1 cellular context compared by ENCODE assay signal in the genomic region with DNA sequence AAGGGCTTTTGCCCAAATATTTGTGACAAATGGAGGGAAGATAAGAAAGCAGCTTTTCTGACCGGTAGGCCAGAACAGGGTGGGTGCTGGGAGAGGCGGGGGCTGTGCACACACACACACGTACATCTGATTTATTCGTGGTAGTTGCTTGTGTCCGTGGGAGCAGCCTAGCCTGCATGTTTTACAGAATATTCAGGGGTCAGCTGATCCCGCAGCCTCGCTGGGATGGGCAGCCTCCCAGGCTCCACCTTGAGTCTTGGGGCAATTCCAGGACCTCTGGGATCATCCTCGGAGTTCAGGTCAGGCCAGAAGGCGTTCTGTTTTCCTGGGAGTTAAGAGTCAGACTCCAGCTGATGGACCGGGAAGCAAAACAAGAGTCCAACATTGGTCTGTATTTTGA.
TF ChIP-seq lines count a peak whose summit lies in the region.

No MANE protein-coding gene starts in this region.

TF ChIP-seq in GM23338, 12 proteins besides CTCF, POLR2A, EP300 and RAD21 (continued from another document):
- no peak for TF ChIP-seq EZH2phosphoT487 (IDR thresholded peaks at IDR 0.05; ENCODE audit: unreplicated experiment)
- TF ChIP-seq, protein P1, sequence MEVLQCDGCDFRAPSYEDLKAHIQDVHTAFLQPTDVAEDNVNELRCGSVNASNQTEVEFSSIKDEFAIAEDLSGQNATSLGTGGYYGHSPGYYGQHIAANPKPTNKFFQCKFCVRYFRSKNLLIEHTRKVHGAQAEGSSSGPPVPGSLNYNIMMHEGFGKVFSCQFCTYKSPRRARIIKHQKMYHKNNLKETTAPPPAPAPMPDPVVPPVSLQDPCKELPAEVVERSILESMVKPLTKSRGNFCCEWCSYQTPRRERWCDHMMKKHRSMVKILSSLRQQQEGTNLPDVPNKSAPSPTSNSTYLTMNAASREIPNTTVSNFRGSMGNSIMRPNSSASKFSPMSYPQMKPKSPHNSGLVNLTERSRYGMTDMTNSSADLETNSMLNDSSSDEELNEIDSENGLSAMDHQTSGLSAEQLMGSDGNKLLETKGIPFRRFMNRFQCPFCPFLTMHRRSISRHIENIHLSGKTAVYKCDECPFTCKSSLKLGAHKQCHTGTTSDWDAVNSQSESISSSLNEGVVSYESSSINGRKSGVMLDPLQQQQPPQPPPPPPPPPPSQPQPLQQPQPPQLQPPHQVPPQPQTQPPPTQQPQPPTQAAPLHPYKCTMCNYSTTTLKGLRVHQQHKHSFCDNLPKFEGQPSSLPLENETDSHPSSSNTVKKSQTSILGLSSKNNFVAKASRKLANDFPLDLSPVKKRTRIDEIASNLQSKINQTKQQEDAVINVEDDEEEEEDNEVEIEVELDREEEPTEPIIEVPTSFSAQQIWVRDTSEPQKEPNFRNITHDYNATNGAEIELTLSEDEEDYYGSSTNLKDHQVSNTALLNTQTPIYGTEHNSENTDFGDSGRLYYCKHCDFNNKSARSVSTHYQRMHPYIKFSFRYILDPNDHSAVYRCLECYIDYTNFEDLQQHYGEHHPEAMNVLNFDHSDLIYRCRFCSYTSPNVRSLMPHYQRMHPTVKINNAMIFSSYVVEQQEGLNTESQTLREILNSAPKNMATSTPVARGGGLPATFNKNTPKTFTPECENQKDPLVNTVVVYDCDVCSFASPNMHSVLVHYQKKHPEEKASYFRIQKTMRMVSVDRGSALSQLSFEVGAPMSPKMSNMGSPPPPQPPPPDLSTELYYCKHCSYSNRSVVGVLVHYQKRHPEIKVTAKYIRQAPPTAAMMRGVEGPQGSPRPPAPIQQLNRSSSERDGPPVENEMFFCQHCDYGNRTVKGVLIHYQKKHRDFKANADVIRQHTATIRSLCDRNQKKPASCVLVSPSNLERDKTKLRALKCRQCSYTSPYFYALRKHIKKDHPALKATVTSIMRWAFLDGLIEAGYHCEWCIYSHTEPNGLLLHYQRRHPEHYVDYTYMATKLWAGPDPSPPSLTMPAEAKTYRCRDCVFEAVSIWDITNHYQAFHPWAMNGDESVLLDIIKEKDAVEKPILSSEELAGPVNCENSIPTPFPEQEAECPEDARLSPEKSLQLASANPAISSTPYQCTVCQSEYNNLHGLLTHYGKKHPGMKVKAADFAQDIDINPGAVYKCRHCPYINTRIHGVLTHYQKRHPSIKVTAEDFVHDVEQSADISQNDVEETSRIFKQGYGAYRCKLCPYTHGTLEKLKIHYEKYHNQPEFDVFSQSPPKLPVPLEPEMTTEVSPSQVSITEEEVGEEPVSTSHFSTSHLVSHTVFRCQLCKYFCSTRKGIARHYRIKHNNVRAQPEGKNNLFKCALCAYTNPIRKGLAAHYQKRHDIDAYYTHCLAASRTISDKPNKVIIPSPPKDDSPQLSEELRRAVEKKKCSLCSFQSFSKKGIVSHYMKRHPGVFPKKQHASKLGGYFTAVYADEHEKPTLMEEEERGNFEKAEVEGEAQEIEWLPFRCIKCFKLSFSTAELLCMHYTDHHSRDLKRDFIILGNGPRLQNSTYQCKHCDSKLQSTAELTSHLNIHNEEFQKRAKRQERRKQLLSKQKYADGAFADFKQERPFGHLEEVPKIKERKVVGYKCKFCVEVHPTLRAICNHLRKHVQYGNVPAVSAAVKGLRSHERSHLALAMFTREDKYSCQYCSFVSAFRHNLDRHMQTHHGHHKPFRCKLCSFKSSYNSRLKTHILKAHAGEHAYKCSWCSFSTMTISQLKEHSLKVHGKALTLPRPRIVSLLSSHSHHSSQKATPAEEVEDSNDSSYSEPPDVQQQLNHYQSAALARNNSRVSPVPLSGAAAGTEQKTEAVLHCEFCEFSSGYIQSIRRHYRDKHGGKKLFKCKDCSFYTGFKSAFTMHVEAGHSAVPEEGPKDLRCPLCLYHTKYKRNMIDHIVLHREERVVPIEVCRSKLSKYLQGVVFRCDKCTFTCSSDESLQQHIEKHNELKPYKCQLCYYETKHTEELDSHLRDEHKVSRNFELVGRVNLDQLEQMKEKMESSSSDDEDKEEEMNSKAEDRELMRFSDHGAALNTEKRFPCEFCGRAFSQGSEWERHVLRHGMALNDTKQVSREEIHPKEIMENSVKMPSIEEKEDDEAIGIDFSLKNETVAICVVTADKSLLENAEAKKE (CRISPR knock-in tag; IDR thresholded peaks at IDR 0.05): no peak
TF ChIP-seq in GM23338: peak in this region for 0.
